ENCODE assay signal across 11 cellular contexts in the genomic region with DNA sequence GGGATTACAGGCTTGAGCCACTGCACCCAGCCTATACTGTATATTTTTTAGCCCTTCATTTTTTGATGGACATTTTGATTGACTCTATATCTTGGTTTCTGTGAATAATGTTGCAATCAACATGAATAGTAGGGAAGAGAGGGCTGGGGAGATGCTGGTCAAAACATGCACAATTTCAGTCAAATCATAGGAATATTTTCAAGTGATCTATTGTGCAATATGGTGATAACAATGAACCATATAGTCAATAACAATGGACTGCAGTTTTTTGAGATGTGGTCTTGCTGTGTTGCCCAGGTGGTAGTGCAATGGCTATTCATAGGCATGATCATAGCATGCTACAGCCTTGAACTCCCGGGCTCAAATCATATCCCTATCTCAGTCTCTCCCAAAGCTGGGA.
"Had no signal": no experiment of that assay in that cellular context is flagged by ENCODE, and none has a peak within 500 bp of the region (broad histone marks: within the 10 kb centered on the region; RNA-seq: fewer than 3 reads in every experiment).

No MANE protein-coding gene starts in this region.

- H3K36me3 ChIP-seq: HAP-1 had no signal

- ATAC-seq: GM23338, HCT116 had no signal

- H3K9me3 ChIP-seq: HAP-1 had no signal

- DNase-seq: GM23248, GOT3, H7, H9, HCEC 1CT, HFFc6 had no signal

- H3K4me1 Mint-ChIP-seq: GM23338, H9 had no signal

- H3K4me1 ChIP-seq: HAP-1 had no signal

- H3K9ac ChIP-seq: GM23248 had no signal

- H3K4me2 ChIP-seq: GM23338 had no signal

- H2AFZ ChIP-seq: GM23248 had no signal

- H3K4me3 Mint-ChIP-seq: GM23338, H9, HFFc6 had no signal

- H3K9me3 Mint-ChIP-seq: GM23338, H9 had no signal

- H3K27ac Mint-ChIP-seq: GM23338, H9, HFFc6 had no signal

- FAIRE-seq: H1, H54 had no signal

- H3K27ac ChIP-seq: GM23248 had no signal

- H3K4me3 ChIP-seq: GM23248, GM23338, HAP-1 had no signal
